Comparison of ENCODE assay signal across 12 cellular contexts in genomic region chr16:66026211-66026610, GRCh38.
DNase-seq lines count a peak whose midpoint lies in the region; ATAC-seq and TF ChIP-seq lines count a peak whose summit lies in the region.
"Had no signal": no experiment of that assay in that cellular context is flagged by ENCODE, and none has a peak within 500 bp of the region (broad histone marks: within the 10 kb centered on the region; RNA-seq: fewer than 3 reads in every experiment).

No MANE protein-coding gene starts in this region.

- no peaks in the 10 kb centered on the region for H3K4me1 ChIP-seq in breast epithelium
- H3K4me1 ChIP-seq: BLaER1 had no signal

- ATAC-seq in HG02840 (IDR thresholded peaks at IDR 0.05; ENCODE audit: low FRiP score, unreplicated experiment): no peak
- ATAC-seq in left colon: no peak
- ATAC-seq: stimulated activated naive CD8-positive, alpha-beta T cell treated with anti-CD3 and anti-CD28 coated beads, Interleukin-15, amount 100 ng/mL, for 72 hours had no signal

- H3K4me1 Mint-ChIP-seq in MCF 10A (ENCODE audit: insufficient read depth, unreplicated experiment): no peaks in the 10 kb centered on the region
- H3K4me1 Mint-ChIP-seq in type B pancreatic cell (ENCODE audit: unreplicated experiment): peaks cover 11% of the 10 kb centered on the region
- no peaks in the 10 kb centered on the region for H3K4me1 Mint-ChIP-seq in glutamatergic neuron (ENCODE audit: low read depth, unreplicated experiment)
- H3K4me1 Mint-ChIP-seq: activated naive CD8-positive, alpha-beta T cell treated with anti-CD3 and anti-CD28 coated beads, Interleukin-2, amount 10 ng/mL, durations not matched to agents 7 days and 5 days; stimulated activated naive CD8-positive, alpha-beta T cell treated with anti-CD3 and anti-CD28 coated beads, Interleukin-15, amount 100 ng/mL, for 72 hours had no signal

- BruUV-seq in MCF 10A (replicated peaks; lab: Mats Ljungman, UMichigan): no TSS peak

- no peaks in the 10 kb centered on the region for H3K9me3 ChIP-seq in breast epithelium

- intact Hi-C loops in MCF 10A (cut with micrococcal nuclease): no loop called here
- intact Hi-C loops in breast epithelium (cut with DNase I; ENCODE audit: low total_unique reads): no loop called here
- intact Hi-C loops in left colon (cut with DNase I, micrococcal nuclease): no loop called here

- POLR2A ChIA-PET in MCF 10A (lab: Yijun Ruan, JAX): no interaction called here

- no peak overlapping the region for H3K27ac Mint-ChIP-seq in MCF 10A (ENCODE audit: low read depth, unreplicated experiment)
- H3K27ac Mint-ChIP-seq in type B pancreatic cell: peak overlapping the region; percentile 1
- H3K27ac Mint-ChIP-seq in glutamatergic neuron (ENCODE audit: unreplicated experiment): no peak overlapping the region
- H3K27ac Mint-ChIP-seq: activated naive CD8-positive, alpha-beta T cell treated with anti-CD3 and anti-CD28 coated beads, Interleukin-2, amount 10 ng/mL, durations not matched to agents 7 days and 5 days had no signal

- CTCF ChIA-PET in MCF 10A (lab: Yijun Ruan, JAX): interaction anchor here (0.6 to 0.8 kb wide), 2 partner anchors 24 to 408 kb away, joined by 3 read pairs; no protein-coding TSS in a partner anchor

- TF ChIP-seq CTCF in MCF 10A (IDR thresholded peaks at IDR 0.05; ENCODE audit: unreplicated experiment): no peak
- peak in 1 of 3 donors; percentile 11 for TF ChIP-seq CTCF in breast epithelium (IDR thresholded peaks at IDR 0.05)
- TF ChIP-seq CTCF in foreskin fibroblast (IDR thresholded peaks at IDR 0.05; ENCODE audit: low read depth, low read length): peak; percentile 28
- peak; percentile 53 for TF ChIP-seq CTCF in type B pancreatic cell (conservative IDR thresholded peaks at IDR 0.05)
- TF ChIP-seq CTCF in glutamatergic neuron (IDR thresholded peaks at IDR 0.05; ENCODE audit: partially characterized antibody, unreplicated experiment): no peak

- no peak overlapping the region for H3K4me3 ChIP-seq in breast epithelium
- no peak overlapping the region for H3K4me3 ChIP-seq in foreskin fibroblast (ENCODE audit: low read depth in 1 of 2, low read length in 2 of 2)
- H3K4me3 ChIP-seq: BLaER1 had no signal

- DNase-seq in MCF 10A (ENCODE audit: unreplicated experiment) (peak; percentile 51), breast epithelium (ENCODE audit: low spot score in 2 of 2) (no peak), OCI-M1 (lab: John Stamatoyannopoulos, UW) (peak; percentile 21), foreskin fibroblast (no peak), type B pancreatic cell (ENCODE audit: extremely low spot score, unreplicated experiment) (no peak), left colon (no peak), glutamatergic neuron (no peak)
- DNase-seq: activated naive CD8-positive, alpha-beta T cell treated with anti-CD3 and anti-CD28 coated beads, Interleukin-2, amount 10 ng/mL, durations not matched to agents 7 days and 5 days; head of caudate nucleus; stimulated activated naive CD8-positive, alpha-beta T cell treated with anti-CD3 and anti-CD28 coated beads, Interleukin-15, amount 100 ng/mL, for 72 hours had no signal

- no peaks in the 10 kb centered on the region for H3K27me3 ChIP-seq in breast epithelium
- H3K27me3 ChIP-seq: BLaER1 had no signal

- H3K9me3 Mint-ChIP-seq in MCF 10A (ENCODE audit: unreplicated experiment): peaks cover 30% of the 10 kb centered on the region
- H3K9me3 Mint-ChIP-seq in type B pancreatic cell: peaks cover 17% of the 10 kb centered on the region
- H3K9me3 Mint-ChIP-seq in glutamatergic neuron (ENCODE audit: unreplicated experiment): peaks cover 3% of the 10 kb centered on the region

- no peaks in the 10 kb centered on the region for H3K36me3 Mint-ChIP-seq in MCF 10A (ENCODE audit: insufficient read depth, unreplicated experiment)
- no peaks in the 10 kb centered on the region for H3K36me3 Mint-ChIP-seq in type B pancreatic cell
- H3K36me3 Mint-ChIP-seq in glutamatergic neuron (ENCODE audit: unreplicated experiment): no peaks in the 10 kb centered on the region
- H3K36me3 Mint-ChIP-seq: activated naive CD8-positive, alpha-beta T cell treated with anti-CD3 and anti-CD28 coated beads, Interleukin-2, amount 10 ng/mL, durations not matched to agents 7 days and 5 days had no signal

- H3K27ac ChIP-seq in breast epithelium: no peak overlapping the region
- H3K27ac ChIP-seq: BLaER1 had no signal

- H3K36me3 ChIP-seq in breast epithelium: no peaks in the 10 kb centered on the region
- H3K36me3 ChIP-seq: BLaER1 had no signal

- no peak overlapping the region for H3K4me3 Mint-ChIP-seq in MCF 10A (ENCODE audit: unreplicated experiment)
- no peak overlapping the region for H3K4me3 Mint-ChIP-seq in type B pancreatic cell
- no peak overlapping the region for H3K4me3 Mint-ChIP-seq in glutamatergic neuron (ENCODE audit: unreplicated experiment)
- H3K4me3 Mint-ChIP-seq: activated naive CD8-positive, alpha-beta T cell treated with anti-CD3 and anti-CD28 coated beads, Interleukin-2, amount 10 ng/mL, durations not matched to agents 7 days and 5 days; stimulated activated naive CD8-positive, alpha-beta T cell treated with anti-CD3 and anti-CD28 coated beads, Interleukin-15, amount 100 ng/mL, for 72 hours had no signal

- no peaks in the 10 kb centered on the region for H3K27me3 Mint-ChIP-seq in MCF 10A (ENCODE audit: insufficient read depth, unreplicated experiment)
- peaks cover 20% of the 10 kb centered on the region for H3K27me3 Mint-ChIP-seq in type B pancreatic cell
- H3K27me3 Mint-ChIP-seq in glutamatergic neuron (ENCODE audit: unreplicated experiment): no peaks in the 10 kb centered on the region
- H3K27me3 Mint-ChIP-seq: activated naive CD8-positive, alpha-beta T cell treated with anti-CD3 and anti-CD28 coated beads, Interleukin-2, amount 10 ng/mL, durations not matched to agents 7 days and 5 days; stimulated activated naive CD8-positive, alpha-beta T cell treated with anti-CD3 and anti-CD28 coated beads, Interleukin-15, amount 100 ng/mL, for 72 hours had no signal

- no peak for TF ChIP-seq POLR2A in breast epithelium (IDR thresholded peaks at IDR 0.05)

Comparison
In these comparisons a context has a peak if more than half of its experiments do, and no peak if none do; other contexts are left out.
1. DNase-seq: peak in MCF 10A (single experiment) and OCI-M1 (single experiment); none in breast epithelium (0 of 2), foreskin fibroblast (0 of 2), type B pancreatic cell (single experiment), left colon (0 of 2) and glutamatergic neuron (single experiment).
2. CTCF ChIP-seq: peak in foreskin fibroblast (single experiment) and type B pancreatic cell (single experiment); none in MCF 10A (single experiment) and glutamatergic neuron (single experiment).